Comparison of ENCODE assay signal across 9 cellular contexts in genomic region chr13:46962286-46962941, GRCh38.
DNase-seq lines count a peak whose midpoint lies in the region; ATAC-seq and TF ChIP-seq lines count a peak whose summit lies in the region.
"Had no signal": no experiment of that assay in that cellular context is flagged by ENCODE, and none has a peak within 500 bp of the region (broad histone marks: within the 10 kb centered on the region; RNA-seq: fewer than 3 reads in every experiment).

No MANE protein-coding gene starts in this region.

- H3K36me3 ChIP-seq in Peyer's patch, result no peaks in the 10 kb centered on the region

- no peaks in the 10 kb centered on the region for H3K9me3 ChIP-seq in Peyer's patch

- no peaks in the 10 kb centered on the region for H3K27me3 ChIP-seq in Peyer's patch

- no peak overlapping the region for H3K4me3 ChIP-seq in Peyer's patch

- peak; percentile 51 for TF ChIP-seq CTCF in GM20000 (IDR thresholded peaks at IDR 0.05; ENCODE audit: extremely low read depth, missing control alignments)
- TF ChIP-seq CTCF in Peyer's patch (IDR thresholded peaks at IDR 0.05), result no peak

- ATAC-seq in HG02642 (IDR thresholded peaks at IDR 0.05; ENCODE audit: poor library complexity, unreplicated experiment), result no peak
- ATAC-seq in HG02981 (IDR thresholded peaks at IDR 0.05; ENCODE audit: unreplicated experiment), result no peak
- ATAC-seq: effector memory CD8-positive, alpha-beta T cell had no signal

- H3K27ac ChIP-seq in Peyer's patch, result no peak overlapping the region

- DNase-seq in AML-193 (lab: John Stamatoyannopoulos, UW) (peak; percentile 4 to 32), GM20000 (ENCODE audit: low spot score) (peak; percentile 28), SK-MEL-5 (ENCODE audit: low read depth, low spot score) (peak; percentile 50), iPS-NIHi11 (ENCODE audit: low spot score) (peak; percentile 38), Ammon's horn (ENCODE audit: low spot score) (no peak), Peyer's patch (no peak)
- DNase-seq: effector memory CD8-positive, alpha-beta T cell had no signal

- TF ChIP-seq POLR2A in Peyer's patch (IDR thresholded peaks at IDR 0.05), result no peak

- in situ Hi-C loops in SK-MEL-5 (cut with HindIII; ENCODE audit: low pct_unique_long_range_greater_than_20kb, low sequenced_read_pairs), result no loop called here

- no peaks in the 10 kb centered on the region for H3K4me1 ChIP-seq in Peyer's patch

Comparison
In these comparisons a context has a peak if more than half of its experiments do, and no peak if none do; other contexts are left out.
1. DNase-seq: peak in AML-193 (2 of 2), GM20000 (single experiment), SK-MEL-5 (single experiment) and iPS-NIHi11 (single experiment); none in Ammon's horn (single experiment) and Peyer's patch (0 of 3).